8 cellular contexts compared by ENCODE assay signal in genomic region chr7:100705753-100706671, GRCh38. TPM values are rescaled to one million over a fixed set of nuclear protein-coding genes. Genes with fewer than 3 reads are reported as not detected.
DNase-seq lines count a peak whose midpoint lies in the region; ATAC-seq and TF ChIP-seq lines count a peak whose summit lies in the region.

Gene POP7, plus strand, starts transcription at chr7:100706121. Its CDS starts 710 bp downstream, at chr7:100706831.

- H3F3A ChIP-seq in PC-3 (ENCODE audit: low read length, unreplicated experiment) = no peaks in the 10 kb centered on the region

- H3K36me3 ChIP-seq in PC-3 (ENCODE audit: low read depth, low read length) = no peaks in the 10 kb centered on the region

- H3K9ac ChIP-seq in PC-3 (ENCODE audit: low read length) = peak within 1 kb of the TSS; percentile 99

- H3K9me2 ChIP-seq in PC-3 (replicated peaks; ENCODE audit: low read length) = no peaks in the 10 kb centered on the region

- H3K27me3 ChIP-seq in PC-3 (ENCODE audit: low read length) = no peaks in the 10 kb centered on the region

- POLR2A ChIA-PET in PC-3 (lab: Charles Lee; ENCODE audit: unreplicated experiment) = interaction anchor here (0.5 to 1.1 kb wide), 10 partner anchors 13 to 685 kb away, joined by 3 to 21 read pairs (median 4); partner anchors contain the start of genes EPHB4, FBXO24, MOSPD3 and SRRT

- DNase-seq in DMS114 treated with DMSO at 0.1 percent for 48 hours (lab: John Stamatoyannopoulos, UW; ENCODE audit: unreplicated experiment) (peak; percentile 90), PC-3 (peak; percentile 98), activated T-cell treated with anti-CD3 and anti-CD28 coated beads for 48 hours (ENCODE audit: low read depth) (peak; percentile 99), epithelial cell of prostate (ENCODE audit: low read depth, low spot score) (peak; percentile 85), mucosa of gallbladder (ENCODE audit: low spot score) (peak; percentile 99)
- DNase-seq in stimulated activated CD8-positive, alpha-beta memory T cell treated with anti-CD3 and anti-CD28 coated beads, Interleukin-4, amount 100 ng/mL, for 4 hours (ENCODE audit: low read depth in 2 of 2, low spot score in 1 of 2) = peak; percentile 97 to 98

- H3K27ac ChIP-seq in PC-3 (ENCODE audit: low read length) (peak within 1 kb of the TSS; percentile 58), epithelial cell of prostate (peak within 1 kb of the TSS; percentile 58)

- H3K4me2 ChIP-seq in PC-3 (ENCODE audit: low read length) = peak within 1 kb of the TSS; percentile 96

- peak; percentile 28; the same call in 1 of the 2 replicates for TF ChIP-seq EP300 in Ishikawa (IDR thresholded peaks at IDR 0.05; ENCODE audit: borderline replicate concordance)

- BruUV-seq in PC-3 (replicated peaks; lab: Mats Ljungman, UMichigan) = TSS peak; percentile 88

- peaks cover 6% of the 10 kb centered on the region for H4K20me1 ChIP-seq in PC-3 (ENCODE audit: low read length)

- intact Hi-C loops in PC-3 (cut with micrococcal nuclease) = loop anchor here (1.0 to 5.0 kb wide), 3 partner anchors 19 to 146 kb away; partner anchors contain the start of genes EPHB4 and SLC12A9

- H3K4me3 ChIP-seq in PC-3 (ENCODE audit: low read length) = peak within 1 kb of the TSS; percentile 96

- no peak for TF ChIP-seq RAD21 in Ishikawa (IDR thresholded peaks at IDR 0.05; ENCODE audit: low read depth)

- H2AFZ ChIP-seq in PC-3 (ENCODE audit: low read length) = peak within 1 kb of the TSS; percentile 94

- peaks cover 9% of the 10 kb centered on the region for H3K4me1 ChIP-seq in PC-3 (ENCODE audit: insufficient read depth, low read length)

- peaks cover 27% of the 10 kb centered on the region for H3K79me2 ChIP-seq in PC-3 (ENCODE audit: low read length)

- no peak for TF ChIP-seq CTCF in PC-3 (conservative IDR thresholded peaks at IDR 0.05; ENCODE audit: low read depth, low read length)

- CTCF ChIA-PET in PC-3 (lab: Charles Lee) = interaction anchor here (0.5 to 1.9 kb wide), 20 partner anchors 10 to 200 kb away, joined by 3 to 39 read pairs (median 5); partner anchors contain the start of genes EPHB4, FBXO24, SLC12A9 and UFSP1

- ATAC-seq in GM21576 (IDR thresholded peaks at IDR 0.05; ENCODE audit: unreplicated experiment) (peak; percentile 86), PC-3 (peak; percentile 91)

- H3K9me3 ChIP-seq in PC-3 (ENCODE audit: low read length) = no peaks in the 10 kb centered on the region

TF ChIP-seq in Ishikawa, 13 proteins besides CTCF, POLR2A, EP300 and RAD21:
- TF ChIP-seq USF1 (IDR thresholded peaks at IDR 0.05) (peak; percentile 54; the same call in 1 of the 2 replicates), TEAD4 (IDR thresholded peaks at IDR 0.05) (no peak), TCF12 (IDR thresholded peaks at IDR 0.05; ENCODE audit: low read depth) (peak; percentile 59), CEBPB (IDR thresholded peaks at IDR 0.05) (no peak), CREB1 (IDR thresholded peaks at IDR 0.05; ENCODE audit: low read depth) (peak; percentile 72), ZBTB7A (IDR thresholded peaks at IDR 0.05; ENCODE audit: low read depth) (peak; percentile 99; the same call in 1 of the 2 replicates), MAX (IDR thresholded peaks at IDR 0.05) (peak; percentile 82), REST (IDR thresholded peaks at IDR 0.05; ENCODE audit: low read depth) (no peak), FOXM1 (IDR thresholded peaks at IDR 0.05; ENCODE audit: borderline replicate concordance, low read depth) (no peak), EGR1 (IDR thresholded peaks at IDR 0.05) (no peak), NFIC (IDR thresholded peaks at IDR 0.05) (peak; percentile 74), YY1 (IDR thresholded peaks at IDR 0.05; ENCODE audit: low read depth) (no peak), TAF1 (IDR thresholded peaks at IDR 0.05; ENCODE audit: low read depth) (peak; percentile 74)
TF ChIP-seq in Ishikawa: peak in this region for 7.

RNA-seq across cellular contexts. Expression of gene POP7, which starts in this region (rescaled TPM):
- total RNA-seq in PC-3 (2014; rRNA removed) = 151 and 154 TPM in 2 replicates
- 25.9 TPM for total RNA-seq in mucosa of gallbladder

Comparison
In these comparisons a context has a peak if more than half of its experiments do, and no peak if none do; other contexts are left out.
1. Peak in every context shown above with its lines: DNase-seq, ATAC-seq, H3K4me3 ChIP-seq and H3K27ac ChIP-seq.